Comparison of ENCODE assay signal across 7 cellular contexts in the genomic region with DNA sequence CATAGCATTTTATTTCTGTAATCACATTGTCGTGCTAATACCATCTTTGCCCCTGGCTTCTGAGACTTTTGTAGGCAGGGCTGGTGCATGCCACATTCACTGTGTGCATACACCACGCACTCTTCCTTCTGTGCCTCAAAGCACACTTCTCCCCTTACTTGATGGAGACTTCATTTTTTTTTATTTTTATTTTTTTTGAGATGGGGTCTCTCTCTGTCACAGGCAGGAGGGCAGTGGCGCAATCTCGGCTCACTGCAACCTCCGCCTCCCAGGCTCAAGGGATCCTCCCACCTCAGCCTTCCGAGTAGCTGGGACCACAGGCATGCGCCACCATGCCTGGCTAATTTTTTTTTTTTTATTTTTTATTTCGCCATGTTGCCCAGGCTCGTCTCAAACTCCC. TPM values are rescaled to one million over a fixed set of nuclear protein-coding genes. Genes with fewer than 3 reads are reported as not detected.
DNase-seq lines count a peak whose midpoint lies in the region; ATAC-seq, FAIRE-seq and TF ChIP-seq lines count a peak whose summit lies in the region.
"Not testable (repeated sequence)": the region's sequence is repeated elsewhere in the genome, so short reads cannot be mapped to it uniquely, and the experiment has no call there.

No MANE protein-coding gene starts in this region.

- H3K4me1 ChIP-seq in PC-3 (ENCODE audit: insufficient read depth, low read length): peaks cover 27% of the 10 kb centered on the region

- not testable (repeated sequence) for H3K27me3 ChIP-seq in PC-3 (ENCODE audit: low read length)

- peaks cover 28% of the 10 kb centered on the region for H3K36me3 Mint-ChIP-seq in activated CD4-positive, alpha-beta T cell treated with anti-CD3 and anti-CD28 coated beads, Interleukin-2, amount 10 ng/mL, durations not matched to agents 24 days and 14 days (ENCODE audit: low read depth)
- H3K36me3 Mint-ChIP-seq in activated naive CD4-positive, alpha-beta T cell treated with anti-CD3 and anti-CD28 coated beads, Interleukin-2, amount 50 U/mL, for 24 hours: peaks cover 16% of the 10 kb centered on the region
- H3K36me3 Mint-ChIP-seq in naive B cell: peaks cover 9 to 20% of the 10 kb centered on the region in 2 donors

- DNase-seq in GM19239 (ENCODE audit: insufficient read length, low spot score); PC-3; activated CD4-positive, alpha-beta T cell treated with anti-CD3 and anti-CD28 coated beads, Interleukin-2, amount 10 ng/mL, durations not matched to agents 24 days and 14 days; epithelial cell of prostate (ENCODE audit: low read depth, low spot score); naive B cell: not testable (repeated sequence)
- peak; percentile 32 for DNase-seq in stimulated activated CD4-positive, alpha-beta T cell treated with anti-CD3 and anti-CD28 coated beads, Interleukin-15, amount 100 ng/mL, for 24 hours

- H3K36me3 ChIP-seq in PC-3 (ENCODE audit: low read depth, low read length): peaks cover 16% of the 10 kb centered on the region

- FAIRE-seq in GM19239 (lab: Jason Lieb, UNC): peak; percentile 37

- H3K9ac ChIP-seq in PC-3 (ENCODE audit: low read length): not testable (repeated sequence)

- not testable (repeated sequence) for BruUV-seq in PC-3 (replicated peaks; lab: Mats Ljungman, UMichigan)

- H3K79me2 ChIP-seq in PC-3 (ENCODE audit: low read length): peaks cover 27% of the 10 kb centered on the region

- CTCF ChIA-PET in PC-3 (lab: Charles Lee): not testable (repeated sequence)

- H3F3A ChIP-seq in PC-3 (ENCODE audit: low read length, unreplicated experiment): peaks cover 10% of the 10 kb centered on the region

- not testable (repeated sequence) for H3K4me3 ChIP-seq in PC-3 (ENCODE audit: low read length)

- H3K4me3 Mint-ChIP-seq in activated CD4-positive, alpha-beta T cell treated with anti-CD3 and anti-CD28 coated beads, Interleukin-2, amount 10 ng/mL, durations not matched to agents 24 days and 14 days: peak overlapping the region; percentile 97
- peak overlapping the region; percentile 98 for H3K4me3 Mint-ChIP-seq in activated naive CD4-positive, alpha-beta T cell treated with anti-CD3 and anti-CD28 coated beads, Interleukin-2, amount 50 U/mL, for 24 hours
- peak overlapping the region in 6 of 8 donors; percentile 35 to 100 (median 64) for H3K4me3 Mint-ChIP-seq in naive B cell

- not testable (repeated sequence) for ATAC-seq in PC-3; naive B cell (ENCODE audit: low read depth in 2 of 2)

- TF ChIP-seq CTCF in PC-3 (conservative IDR thresholded peaks at IDR 0.05; ENCODE audit: low read depth, low read length): not testable (repeated sequence)

- H3K4me1 Mint-ChIP-seq in activated CD4-positive, alpha-beta T cell treated with anti-CD3 and anti-CD28 coated beads, Interleukin-2, amount 10 ng/mL, durations not matched to agents 24 days and 14 days: peaks cover 41% of the 10 kb centered on the region
- H3K4me1 Mint-ChIP-seq in activated naive CD4-positive, alpha-beta T cell treated with anti-CD3 and anti-CD28 coated beads, Interleukin-2, amount 50 U/mL, for 24 hours: peaks cover 43% of the 10 kb centered on the region
- H3K4me1 Mint-ChIP-seq in naive B cell: peaks cover 33 to 74% (median 43%) of the 10 kb centered on the region in 3 donors

- POLR2A ChIA-PET in PC-3 (lab: Charles Lee; ENCODE audit: unreplicated experiment): interaction anchor here (0.6 kb wide), 2 partner anchors 107 to 139 kb away, joined by 4 to 6 read pairs; no protein-coding TSS in a partner anchor

- not testable (repeated sequence) for H2AFZ ChIP-seq in PC-3 (ENCODE audit: low read length)

- H3K9me2 ChIP-seq in PC-3 (replicated peaks; ENCODE audit: low read length): not testable (repeated sequence)

- H3K27ac Mint-ChIP-seq in activated CD4-positive, alpha-beta T cell treated with anti-CD3 and anti-CD28 coated beads, Interleukin-2, amount 10 ng/mL, durations not matched to agents 24 days and 14 days: peak overlapping the region; percentile 97
- peak overlapping the region; percentile 92 for H3K27ac Mint-ChIP-seq in activated naive CD4-positive, alpha-beta T cell treated with anti-CD3 and anti-CD28 coated beads, Interleukin-2, amount 50 U/mL, for 24 hours
- H3K27ac Mint-ChIP-seq in naive B cell: peak overlapping the region in 3 of 6 donors; percentile 54 to 99 (median 98)

- not testable (repeated sequence) for H3K4me2 ChIP-seq in PC-3 (ENCODE audit: low read length)

- peaks cover 21% of the 10 kb centered on the region for H4K20me1 ChIP-seq in PC-3 (ENCODE audit: low read length)

- not testable (repeated sequence) for H3K27me3 Mint-ChIP-seq in activated CD4-positive, alpha-beta T cell treated with anti-CD3 and anti-CD28 coated beads, Interleukin-2, amount 10 ng/mL, durations not matched to agents 24 days and 14 days; activated naive CD4-positive, alpha-beta T cell treated with anti-CD3 and anti-CD28 coated beads, Interleukin-2, amount 50 U/mL, for 24 hours
- H3K27me3 Mint-ChIP-seq in naive B cell: peaks cover 0 to 28% (median 0%) of the 10 kb centered on the region in 3 donors

- H3K27ac ChIP-seq in PC-3 (ENCODE audit: low read length) (peak overlapping the region; percentile 85), epithelial cell of prostate (peak overlapping the region; percentile 95)

- not testable (repeated sequence) for H3K9me3 Mint-ChIP-seq in activated CD4-positive, alpha-beta T cell treated with anti-CD3 and anti-CD28 coated beads, Interleukin-2, amount 10 ng/mL, durations not matched to agents 24 days and 14 days; activated naive CD4-positive, alpha-beta T cell treated with anti-CD3 and anti-CD28 coated beads, Interleukin-2, amount 50 U/mL, for 24 hours; naive B cell

- H3K9me3 ChIP-seq in PC-3 (ENCODE audit: low read length): not testable (repeated sequence)

- intact Hi-C loops in PC-3 (cut with micrococcal nuclease); activated CD4-positive, alpha-beta T cell treated with anti-CD3 and anti-CD28 coated beads, Interleukin-2, amount 10 ng/mL, durations not matched to agents 24 days and 14 days (cut with micrococcal nuclease): not testable (repeated sequence)

RNA-seq across cellular contexts. Expression of a gene that starts 5.1 kb away (rescaled TPM):
- total RNA-seq in PC-3 (2014; rRNA removed): 1,640 and 2,159 TPM in 2 replicates
- total RNA-seq in activated CD4-positive, alpha-beta T cell treated with anti-CD3 and anti-CD28 coated beads, Interleukin-2, amount 10 ng/mL, durations not matched to agents 24 days and 14 days: 5,263 and 5,311 TPM in 2 replicates
- polyA plus RNA-seq in naive B cell (ENCODE audit: low read depth in 6 of 6): over 10,000 TPM; 18,491 to 24,142 (median 22,031) TPM
